In the genomic region with DNA sequence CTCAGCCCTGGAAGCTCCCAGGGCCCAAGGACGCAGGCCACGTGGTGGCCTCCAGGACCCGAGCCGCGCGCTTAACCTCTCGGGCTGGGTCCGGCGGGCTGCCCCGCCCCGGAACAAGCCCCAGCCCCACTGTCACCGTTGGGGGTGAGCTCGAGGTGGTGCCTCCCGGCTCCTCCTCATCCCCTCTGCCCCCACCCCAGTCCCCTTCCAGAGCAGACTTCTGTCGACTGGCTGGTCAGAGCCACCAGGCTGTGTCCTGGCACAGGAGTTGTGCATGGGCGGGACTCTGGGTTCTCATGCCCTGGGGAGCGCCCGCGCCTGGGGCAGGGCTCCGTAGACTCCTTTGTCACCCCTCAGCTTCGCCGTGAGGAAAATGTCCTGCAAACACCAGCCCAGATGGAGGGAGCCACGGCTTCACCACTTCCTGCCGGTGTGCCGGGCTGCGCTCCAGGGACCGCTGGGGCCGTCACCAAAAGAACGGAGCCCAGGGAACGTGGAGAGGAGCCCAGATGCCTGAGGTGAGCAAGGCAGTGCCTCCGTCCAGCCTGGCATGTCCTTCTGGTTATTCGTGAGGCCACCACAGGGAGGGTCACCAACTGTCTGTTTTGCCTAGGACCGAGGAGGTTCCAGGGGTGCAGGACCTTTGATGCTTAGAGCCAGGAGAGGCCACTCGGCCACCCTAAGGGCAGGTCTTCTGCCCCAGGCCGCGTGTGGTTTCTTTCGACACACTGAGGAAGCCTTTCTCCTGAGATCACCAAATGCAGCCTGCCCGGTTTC, we compare ENCODE assay signal across 7 cellular contexts. TPM values are rescaled to one million over a fixed set of nuclear protein-coding genes. Genes with fewer than 3 reads are reported as not detected.
DNase-seq lines count a peak whose midpoint lies in the region; ATAC-seq and TF ChIP-seq lines count a peak whose summit lies in the region.

No MANE protein-coding gene starts in this region.

- H3K4me3 ChIP-seq in osteoblast (ENCODE audit: insufficient read depth, low read length), result peak overlapping the region; percentile 58

- peaks cover 13% of the 10 kb centered on the region for H3K9me3 Mint-ChIP-seq in WTC11
- peaks cover 7% of the 10 kb centered on the region for H3K9me3 Mint-ChIP-seq in activated CD4-positive, alpha-beta T cell treated with anti-CD3 and anti-CD28 coated beads, Interleukin-2, amount 10 ng/mL, durations not matched to agents 7 days and 5 days

- no peaks in the 10 kb centered on the region for H3K36me3 ChIP-seq in osteoblast (ENCODE audit: insufficient read depth, low read length)

- H3K79me2 ChIP-seq in osteoblast (ENCODE audit: insufficient read depth, low read length), result no peaks in the 10 kb centered on the region

- H3K9me3 ChIP-seq in osteoblast (ENCODE audit: low read depth, low read length), result no peaks in the 10 kb centered on the region

- TF ChIP-seq CTCF in WTC11 (IDR thresholded peaks at IDR 0.05) (no peak), osteoblast (IDR thresholded peaks at IDR 0.05; ENCODE audit: extremely low read depth, low read depth, low read length) (no peak)

- peak overlapping the region; percentile 37 for H3K27ac ChIP-seq in osteoblast (ENCODE audit: low read depth, low read length)

- ATAC-seq in GM19035 (IDR thresholded peaks at IDR 0.05; ENCODE audit: unreplicated experiment) (peak; percentile 77), HG02981 (IDR thresholded peaks at IDR 0.05; ENCODE audit: unreplicated experiment) (peak; percentile 91), WTC11 (no peak)

- H3K4me1 Mint-ChIP-seq in WTC11, result no peaks in the 10 kb centered on the region
- H3K4me1 Mint-ChIP-seq in activated CD4-positive, alpha-beta T cell treated with anti-CD3 and anti-CD28 coated beads, Interleukin-2, amount 10 ng/mL, durations not matched to agents 7 days and 5 days, result no peaks in the 10 kb centered on the region

- H2AFZ ChIP-seq in osteoblast (ENCODE audit: low read length), result peak overlapping the region; percentile 84

- H3K36me3 Mint-ChIP-seq in WTC11, result peaks cover 9% of the 10 kb centered on the region
- H3K36me3 Mint-ChIP-seq in activated CD4-positive, alpha-beta T cell treated with anti-CD3 and anti-CD28 coated beads, Interleukin-2, amount 10 ng/mL, durations not matched to agents 7 days and 5 days (ENCODE audit: low read depth), result no peaks in the 10 kb centered on the region

- H3K4me2 ChIP-seq in osteoblast (ENCODE audit: insufficient read depth, low read length), result peak overlapping the region; percentile 85

- CTCF ChIA-PET in WTC11 (lab: Charles Lee), result interaction anchor here (1.2 kb wide), 2 partner anchors 33 to 195 kb away, joined by 4 read pairs; no protein-coding TSS in a partner anchor
- CTCF ChIA-PET in activated CD4-positive, alpha-beta T cell treated with anti-CD3 and anti-CD28 coated beads, Interleukin-2, amount 10 ng/mL, durations not matched to agents 7 days and 5 days (lab: Charles Lee), result no interaction called here

- DNase-seq in WTC11 (ENCODE audit: low spot score) (peak; percentile 10), osteoblast (ENCODE audit: insufficient read length, low spot score, missing footprints) (peak; percentile 91), NCI-H1048 (lab: John Stamatoyannopoulos, UW) (no peak), KBM-7 (no peak)
- no peak for DNase-seq in activated CD4-positive, alpha-beta T cell treated with anti-CD3 and anti-CD28 coated beads, Interleukin-2, amount 10 ng/mL, durations not matched to agents 7 days and 5 days

- no peak overlapping the region for H3K27ac Mint-ChIP-seq in WTC11
- H3K27ac Mint-ChIP-seq in activated CD4-positive, alpha-beta T cell treated with anti-CD3 and anti-CD28 coated beads, Interleukin-2, amount 10 ng/mL, durations not matched to agents 7 days and 5 days, result no peak overlapping the region

- H3K27me3 ChIP-seq in osteoblast (ENCODE audit: insufficient read depth, low read length), result peaks cover 20% of the 10 kb centered on the region

- H3K4me1 ChIP-seq in osteoblast (ENCODE audit: insufficient read depth, low read length), result peaks cover 11% of the 10 kb centered on the region

- peaks cover 14% of the 10 kb centered on the region for H3K27me3 Mint-ChIP-seq in WTC11 (ENCODE audit: low read depth)
- H3K27me3 Mint-ChIP-seq in activated CD4-positive, alpha-beta T cell treated with anti-CD3 and anti-CD28 coated beads, Interleukin-2, amount 10 ng/mL, durations not matched to agents 7 days and 5 days, result peaks cover 23% of the 10 kb centered on the region

- in situ Hi-C loops in KBM-7 (cut with MboI; ENCODE audit: low pct_unique_long_range_greater_than_20kb, low sequenced_read_pairs), result no loop called here

- POLR2A ChIA-PET in WTC11 (lab: Charles Lee), result no interaction called here
- POLR2A ChIA-PET in activated CD4-positive, alpha-beta T cell treated with anti-CD3 and anti-CD28 coated beads, Interleukin-2, amount 10 ng/mL, durations not matched to agents 7 days and 5 days (lab: Charles Lee), result no interaction called here

- H4K20me1 ChIP-seq in osteoblast (ENCODE audit: insufficient read depth, low read length), result no peaks in the 10 kb centered on the region

- no peak overlapping the region for H3K4me3 Mint-ChIP-seq in WTC11
- H3K4me3 Mint-ChIP-seq in activated CD4-positive, alpha-beta T cell treated with anti-CD3 and anti-CD28 coated beads, Interleukin-2, amount 10 ng/mL, durations not matched to agents 7 days and 5 days, result no peak overlapping the region

TF ChIP-seq in WTC11, 78 proteins besides CTCF, POLR2A, EP300 and RAD21 (continues in another document):
- TF ChIP-seq ETV6 (CRISPR knock-in tag; IDR thresholded peaks at IDR 0.05) (no peak), GTF2I (CRISPR knock-in tag; conservative IDR thresholded peaks at IDR 0.05) (no peak), NFYB (CRISPR knock-in tag; conservative IDR thresholded peaks at IDR 0.05; ENCODE audit: low read depth) (no peak), CBFB (CRISPR knock-in tag; IDR thresholded peaks at IDR 0.05; ENCODE audit: low read depth) (no peak)
- TF ChIP-seq, protein P1, sequence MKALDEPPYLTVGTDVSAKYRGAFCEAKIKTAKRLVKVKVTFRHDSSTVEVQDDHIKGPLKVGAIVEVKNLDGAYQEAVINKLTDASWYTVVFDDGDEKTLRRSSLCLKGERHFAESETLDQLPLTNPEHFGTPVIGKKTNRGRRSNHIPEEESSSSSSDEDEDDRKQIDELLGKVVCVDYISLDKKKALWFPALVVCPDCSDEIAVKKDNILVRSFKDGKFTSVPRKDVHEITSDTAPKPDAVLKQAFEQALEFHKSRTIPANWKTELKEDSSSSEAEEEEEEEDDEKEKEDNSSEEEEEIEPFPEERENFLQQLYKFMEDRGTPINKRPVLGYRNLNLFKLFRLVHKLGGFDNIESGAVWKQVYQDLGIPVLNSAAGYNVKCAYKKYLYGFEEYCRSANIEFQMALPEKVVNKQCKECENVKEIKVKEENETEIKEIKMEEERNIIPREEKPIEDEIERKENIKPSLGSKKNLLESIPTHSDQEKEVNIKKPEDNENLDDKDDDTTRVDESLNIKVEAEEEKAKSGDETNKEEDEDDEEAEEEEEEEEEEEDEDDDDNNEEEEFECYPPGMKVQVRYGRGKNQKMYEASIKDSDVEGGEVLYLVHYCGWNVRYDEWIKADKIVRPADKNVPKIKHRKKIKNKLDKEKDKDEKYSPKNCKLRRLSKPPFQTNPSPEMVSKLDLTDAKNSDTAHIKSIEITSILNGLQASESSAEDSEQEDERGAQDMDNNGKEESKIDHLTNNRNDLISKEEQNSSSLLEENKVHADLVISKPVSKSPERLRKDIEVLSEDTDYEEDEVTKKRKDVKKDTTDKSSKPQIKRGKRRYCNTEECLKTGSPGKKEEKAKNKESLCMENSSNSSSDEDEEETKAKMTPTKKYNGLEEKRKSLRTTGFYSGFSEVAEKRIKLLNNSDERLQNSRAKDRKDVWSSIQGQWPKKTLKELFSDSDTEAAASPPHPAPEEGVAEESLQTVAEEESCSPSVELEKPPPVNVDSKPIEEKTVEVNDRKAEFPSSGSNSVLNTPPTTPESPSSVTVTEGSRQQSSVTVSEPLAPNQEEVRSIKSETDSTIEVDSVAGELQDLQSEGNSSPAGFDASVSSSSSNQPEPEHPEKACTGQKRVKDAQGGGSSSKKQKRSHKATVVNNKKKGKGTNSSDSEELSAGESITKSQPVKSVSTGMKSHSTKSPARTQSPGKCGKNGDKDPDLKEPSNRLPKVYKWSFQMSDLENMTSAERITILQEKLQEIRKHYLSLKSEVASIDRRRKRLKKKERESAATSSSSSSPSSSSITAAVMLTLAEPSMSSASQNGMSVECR (CRISPR knock-in tag; IDR thresholded peaks at IDR 0.05; ENCODE audit: borderline replicate concordance), result no peak
- TF ChIP-seq, protein P2, sequence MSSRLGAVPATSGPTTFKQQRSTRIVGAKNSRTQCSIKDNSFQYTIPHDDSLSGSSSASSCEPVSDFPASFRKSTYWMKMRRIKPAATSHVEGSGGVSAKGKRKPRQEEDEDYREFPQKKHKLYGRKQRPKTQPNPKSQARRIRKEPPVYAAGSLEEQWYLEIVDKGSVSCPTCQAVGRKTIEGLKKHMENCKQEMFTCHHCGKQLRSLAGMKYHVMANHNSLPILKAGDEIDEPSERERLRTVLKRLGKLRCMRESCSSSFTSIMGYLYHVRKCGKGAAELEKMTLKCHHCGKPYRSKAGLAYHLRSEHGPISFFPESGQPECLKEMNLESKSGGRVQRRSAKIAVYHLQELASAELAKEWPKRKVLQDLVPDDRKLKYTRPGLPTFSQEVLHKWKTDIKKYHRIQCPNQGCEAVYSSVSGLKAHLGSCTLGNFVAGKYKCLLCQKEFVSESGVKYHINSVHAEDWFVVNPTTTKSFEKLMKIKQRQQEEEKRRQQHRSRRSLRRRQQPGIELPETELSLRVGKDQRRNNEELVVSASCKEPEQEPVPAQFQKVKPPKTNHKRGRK (CRISPR knock-in tag; IDR thresholded peaks at IDR 0.05; ENCODE audit: borderline replicate concordance), result no peak
- TF ChIP-seq, protein P3, sequence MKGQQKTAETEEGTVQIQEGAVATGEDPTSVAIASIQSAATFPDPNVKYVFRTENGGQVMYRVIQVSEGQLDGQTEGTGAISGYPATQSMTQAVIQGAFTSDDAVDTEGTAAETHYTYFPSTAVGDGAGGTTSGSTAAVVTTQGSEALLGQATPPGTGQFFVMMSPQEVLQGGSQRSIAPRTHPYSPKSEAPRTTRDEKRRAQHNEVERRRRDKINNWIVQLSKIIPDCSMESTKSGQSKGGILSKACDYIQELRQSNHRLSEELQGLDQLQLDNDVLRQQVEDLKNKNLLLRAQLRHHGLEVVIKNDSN (CRISPR knock-in tag; IDR thresholded peaks at IDR 0.05), result no peak

RNA-seq across cellular contexts. Expression of gene RGS12, which starts 7.1 kb away (rescaled TPM):
- total RNA-seq in WTC11 (2021), result 21.0 to 24.7 TPM (median 24.2 TPM) in 3 replicates
- 19.2 and 61.2 TPM in 2 replicates for total RNA-seq in osteoblast
- total RNA-seq in activated CD4-positive, alpha-beta T cell treated with anti-CD3 and anti-CD28 coated beads, Interleukin-2, amount 10 ng/mL, durations not matched to agents 7 days and 5 days, result 10 to 100 TPM in 1 of 2 experiments, 1 to 10 TPM in 1; 9.7 to 10.9 TPM

RNA-seq across cellular contexts. Expression of gene MSANTD1, which starts 36.8 kb away (rescaled TPM):
- total RNA-seq in WTC11 (2021) (0.98 to 1.1 TPM (median 0.99 TPM) in 3 replicates), osteoblast (0.59 and 0.72 TPM in 2 replicates)
- under 1 TPM; 0.87 to 0.94 TPM for total RNA-seq in activated CD4-positive, alpha-beta T cell treated with anti-CD3 and anti-CD28 coated beads, Interleukin-2, amount 10 ng/mL, durations not matched to agents 7 days and 5 days

Comparison
In these comparisons a context has a peak if more than half of its experiments do, and no peak if none do; other contexts are left out.
1. DNase-seq: peak in WTC11 (single experiment) and osteoblast (single experiment); none in NCI-H1048 (single experiment), KBM-7 (single experiment) and activated CD4-positive, alpha-beta T cell treated with anti-CD3 and anti-CD28 coated beads, Interleukin-2, amount 10 ng/mL, durations not matched to agents 7 days and 5 days (single experiment).